ENCODE assay signal across 29 cellular contexts in the genomic region with DNA sequence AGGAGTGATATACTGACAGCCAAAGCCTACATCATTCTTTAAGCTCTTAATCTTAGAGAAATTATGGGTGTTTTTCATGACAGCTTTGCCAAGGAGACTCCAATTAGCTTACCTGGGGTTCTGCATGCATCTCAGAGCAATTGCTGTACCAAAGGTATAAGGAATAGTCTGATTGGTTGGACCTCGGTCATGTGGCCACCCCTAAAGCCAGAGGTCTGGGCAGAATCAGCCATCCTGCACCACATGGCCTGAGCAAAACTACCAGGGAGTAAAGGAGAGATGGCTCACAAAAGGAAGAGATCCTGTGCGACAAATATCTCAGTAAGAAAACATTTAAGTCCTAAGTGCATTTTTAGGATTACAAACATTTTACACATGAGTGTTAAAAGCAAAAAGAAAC. TPM values are rescaled to one million over a fixed set of nuclear protein-coding genes. Genes with fewer than 3 reads are reported as not detected.
"Had no signal": no experiment of that assay in that cellular context is flagged by ENCODE, and none has a peak within 500 bp of the region (broad histone marks: within the 10 kb centered on the region; RNA-seq: fewer than 3 reads in every experiment).

No MANE protein-coding gene starts in this region.

- ATAC-seq: activated CD8-positive, alpha-beta memory T cell treated with anti-CD3 and anti-CD28 coated beads, Interleukin-2, amount 10 ng/mL, durations not matched to agents 7 days and 5 days; activated CD8-positive, alpha-beta T cell treated with anti-CD3 and anti-CD28 coated beads for 36 hours; activated naive CD4-positive, alpha-beta T cell treated with anti-CD3 and anti-CD28 coated beads, Interleukin-2, amount 50 U/mL, for 72 hours; activated T-cell treated with anti-CD3 and anti-CD28 coated beads, Interleukin-2, amount 50 U/mL, for 72 hours; gastrocnemius medialis; left cardiac atrium; naive thymus-derived CD4-positive, alpha-beta T cell; psoas muscle; stimulated activated effector memory CD8-positive, alpha-beta T cell treated with anti-CD3 and anti-CD28 coated beads, Interleukin-12 subunit alpha, Interleukin-12 subunit beta, amount 100 ng/mL, for 72 hours; T-helper 17 cell had no signal

- H3K36me3 ChIP-seq: colonic mucosa, gastrocnemius medialis, sigmoid colon, thoracic aorta, uterus had no signal

- H3K9me3 ChIP-seq: colonic mucosa, gastrocnemius medialis, psoas muscle, sigmoid colon, thoracic aorta, uterus had no signal

- H3K79me2 ChIP-seq: parathyroid adenoma had no signal

- H3K4me1 ChIP-seq: parathyroid adenoma, psoas muscle, sigmoid colon, uterus had no signal

- DNase-seq: activated CD4-positive, alpha-beta T cell treated with anti-CD3 and anti-CD28 coated beads for 1 hour; activated CD4-positive, alpha-beta T cell treated with anti-CD3 and anti-CD28 coated beads, Interleukin-2, amount 50 U/mL, for 1 hour; activated CD8-positive, alpha-beta memory T cell treated with anti-CD3 and anti-CD28 coated beads, Interleukin-2, amount 10 ng/mL, durations not matched to agents 7 days and 5 days; activated CD8-positive, alpha-beta T cell treated with anti-CD3 and anti-CD28 coated beads for 36 hours; activated naive CD4-positive, alpha-beta T cell; activated T-cell treated with anti-CD3 and anti-CD28 coated beads, Interleukin-2, amount 50 U/mL, for 72 hours; cerebellar nuclear complex; colonic mucosa; effector CD8-positive, alpha-beta T cell; gastrocnemius medialis; glutamatergic neuron; islet precursor cell; left cardiac atrium; midbrain; naive thymus-derived CD4-positive, alpha-beta T cell; nucleus accumbens; psoas muscle; sigmoid colon; small intestine; stimulated activated CD4-positive, alpha-beta T cell treated with anti-CD3 and anti-CD28 coated beads, Interleukin-4, amount 100 ng/mL, for 24 hours; T-helper 17 cell; T1000; uterus had no signal

- H3K27me3 ChIP-seq: colonic mucosa, gastrocnemius medialis, sigmoid colon, uterus had no signal

- H3K4me3 ChIP-seq: colonic mucosa, gastrocnemius medialis, psoas muscle, sigmoid colon, thoracic aorta, uterus had no signal

- H3K27ac ChIP-seq: colonic mucosa, gastrocnemius medialis, parathyroid adenoma, psoas muscle, sigmoid colon, thoracic aorta, uterus had no signal

- H2AFZ ChIP-seq: parathyroid adenoma had no signal

- H3K9ac ChIP-seq: parathyroid adenoma had no signal

RNA-seq across cellular contexts. Expression of gene SH3RF2, which starts 25.6 kb away (rescaled TPM):
- total RNA-seq: activated CD8-positive, alpha-beta T cell treated with anti-CD3 and anti-CD28 coated beads for 36 hours; activated naive CD4-positive, alpha-beta T cell treated with anti-CD3 and anti-CD28 coated beads, Interleukin-2, amount 50 U/mL, for 72 hours; dermis microvascular lymphatic vessel endothelial cell had no signal
- polyA plus RNA-seq: naive thymus-derived CD4-positive, alpha-beta T cell; neural cell had no signal
